ENCODE assay signal across 22 cellular contexts in the genomic region with DNA sequence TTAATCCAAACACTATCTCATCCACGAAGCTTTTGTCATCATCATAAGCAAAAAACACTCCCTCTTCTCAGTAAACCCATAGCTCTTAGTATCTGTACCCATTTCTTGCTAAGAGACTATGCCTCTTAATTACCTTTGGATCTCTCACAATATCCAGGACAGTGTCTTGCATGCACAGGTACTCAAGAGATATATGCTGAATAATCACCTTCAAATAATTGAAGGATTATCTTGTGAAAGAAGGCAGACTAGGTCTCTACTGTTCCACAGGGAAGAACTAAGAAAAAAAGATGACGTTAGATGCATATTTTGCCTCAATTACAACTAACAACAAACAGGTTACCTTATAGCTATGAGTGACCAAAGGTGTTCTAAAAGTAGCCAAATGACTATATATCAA. TPM values are rescaled to one million over a fixed set of nuclear protein-coding genes. Genes with fewer than 3 reads are reported as not detected.
"Had no signal": no experiment of that assay in that cellular context is flagged by ENCODE, and none has a peak within 500 bp of the region (broad histone marks: within the 10 kb centered on the region; RNA-seq: fewer than 3 reads in every experiment).

No MANE protein-coding gene starts in this region.

- ATAC-seq: activated T-cell treated with anti-CD3 and anti-CD28 coated beads, Interleukin-2, amount 50 U/mL, for 72 hours; mucosa of descending colon; natural killer cell treated with Interleukin-12 subunit alpha and Interleukin-12 subunit beta and Interleukin-15 and Interleukin-18, amount 100 ng/mL, for 72 hours; stimulated activated naive CD8-positive, alpha-beta T cell treated with anti-CD3 and anti-CD28 coated beads, Interleukin-15, amount 100 ng/mL, for 72 hours had no signal

- H3K4me3 Mint-ChIP-seq: activated T-cell treated with anti-CD3 and anti-CD28 coated beads, Interleukin-2, amount 50 U/mL, for 72 hours; natural killer cell treated with Interleukin-12 subunit alpha and Interleukin-12 subunit beta and Interleukin-15 and Interleukin-18, amount 100 ng/mL, for 72 hours; stimulated activated naive CD8-positive, alpha-beta T cell treated with anti-CD3 and anti-CD28 coated beads, Interleukin-15, amount 100 ng/mL, for 72 hours had no signal

- H3K27me3 ChIP-seq: colonic mucosa, esophagus squamous epithelium, left lung, right atrium auricular region, SJSA1, testis had no signal

- H3K4me3 ChIP-seq: colonic mucosa, esophagus squamous epithelium, left lung, mucosa of descending colon, right atrium auricular region, SJSA1, testis had no signal

- H3K9me3 Mint-ChIP-seq: activated T-cell treated with anti-CD3 and anti-CD28 coated beads, Interleukin-2, amount 50 U/mL, for 72 hours; natural killer cell treated with Interleukin-12 subunit alpha and Interleukin-12 subunit beta and Interleukin-15 and Interleukin-18, amount 100 ng/mL, for 72 hours; stimulated activated naive CD8-positive, alpha-beta T cell treated with anti-CD3 and anti-CD28 coated beads, Interleukin-15, amount 100 ng/mL, for 72 hours had no signal

- H3K27ac ChIP-seq: colonic mucosa, SJSA1 had no signal

- DNase-seq: activated CD4-positive, alpha-beta T cell treated with anti-CD3 and anti-CD28 coated beads, Interleukin-2, amount 50 U/mL, for 1 hour; activated gamma-delta T cell treated with Interleukin-2 at 50 U/mL for 16 hours; activated T-cell treated with anti-CD3 and anti-CD28 coated beads, Interleukin-2, amount 50 U/mL, for 72 hours; caudate nucleus; colonic mucosa; esophagus squamous epithelium; hippocampal formation; left lung; mucosa of descending colon; nucleus accumbens; stimulated activated CD4-positive, alpha-beta T cell treated with anti-CD3 and anti-CD28 coated beads, Interleukin-15, amount 100 ng/mL, for 24 hours; stimulated activated CD4-positive, alpha-beta T cell treated with anti-CD3 and anti-CD28 coated beads, Interleukin-4, amount 100 ng/mL, for 4 hours; stimulated activated CD8-positive, alpha-beta memory T cell treated with anti-CD3 and anti-CD28 coated beads, Interleukin-4, amount 100 ng/mL, for 48 hours; stimulated activated naive CD8-positive, alpha-beta T cell treated with anti-CD3 and anti-CD28 coated beads, Interleukin-15, amount 100 ng/mL, for 72 hours; SW 1271; T-helper 9 cell; testis had no signal

- H3K9me3 ChIP-seq: colonic mucosa, esophagus squamous epithelium, left lung, mucosa of descending colon, right atrium auricular region, SJSA1, testis had no signal

- H3K36me3 ChIP-seq: colonic mucosa, esophagus squamous epithelium, left lung, right atrium auricular region, SJSA1 had no signal

- H3K27me3 Mint-ChIP-seq: natural killer cell treated with Interleukin-12 subunit alpha and Interleukin-12 subunit beta and Interleukin-15 and Interleukin-18, amount 100 ng/mL, for 72 hours; stimulated activated naive CD8-positive, alpha-beta T cell treated with anti-CD3 and anti-CD28 coated beads, Interleukin-15, amount 100 ng/mL, for 72 hours had no signal

RNA-seq across cellular contexts. Expression of gene RIMKLA, which starts 57.0 kb away (rescaled TPM):
- total RNA-seq: fibroblast of villous mesenchyme had no signal
- polyA plus RNA-seq: keratinocyte had no signal
